16 cellular contexts compared by ENCODE assay signal in the genomic region with DNA sequence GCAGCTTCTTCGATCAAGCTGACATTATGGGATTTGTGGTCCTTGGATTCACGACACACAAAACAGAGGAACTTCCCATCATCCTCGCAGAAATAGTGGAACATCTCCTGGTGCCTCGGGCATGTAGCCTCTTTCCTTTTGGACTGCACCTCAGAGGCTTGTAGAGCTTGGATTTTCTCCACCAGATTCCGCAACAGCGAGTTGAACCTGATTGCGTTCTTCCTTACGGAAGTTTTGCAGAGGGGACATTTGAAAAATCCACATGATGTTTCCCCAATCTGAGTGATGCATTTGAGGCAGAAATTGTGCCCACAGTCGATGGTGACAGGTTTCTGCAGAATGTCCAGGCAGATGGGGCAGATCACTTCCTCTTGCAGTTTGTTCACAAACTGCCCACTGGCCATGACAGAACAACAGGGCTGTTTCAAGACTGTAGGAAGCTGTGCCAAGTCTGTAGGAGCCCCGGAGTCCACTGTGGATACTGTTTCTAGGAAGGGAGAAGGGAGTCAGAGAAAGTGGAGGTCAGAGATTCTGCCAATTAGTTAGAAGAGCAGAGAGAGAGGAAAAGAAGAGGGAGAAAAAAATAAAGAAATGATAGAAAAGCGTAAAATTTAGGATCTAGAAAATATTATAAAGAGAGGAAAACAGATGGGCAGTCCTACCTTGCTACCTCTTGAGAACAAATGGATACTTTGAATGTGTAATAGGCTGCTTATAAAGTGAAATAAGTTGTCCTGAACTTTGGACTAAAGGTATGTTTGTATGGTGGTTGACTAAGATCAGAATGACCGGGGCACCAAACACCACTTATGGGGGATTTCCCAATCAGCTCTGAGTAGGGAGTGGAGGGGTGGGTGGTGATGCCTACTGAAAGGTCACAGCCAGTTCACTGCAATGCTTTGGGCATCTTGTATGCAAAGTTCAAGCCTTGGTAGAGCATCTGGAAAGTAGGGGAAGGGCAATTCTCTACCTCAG. TPM values are rescaled to one million over a fixed set of nuclear protein-coding genes. Genes with fewer than 3 reads are reported as not detected.
DNase-seq lines count a peak whose midpoint lies in the region; ATAC-seq, FAIRE-seq and TF ChIP-seq lines count a peak whose summit lies in the region.
"Had no signal": no experiment of that assay in that cellular context is flagged by ENCODE, and none has a peak within 500 bp of the region (broad histone marks: within the 10 kb centered on the region; RNA-seq: fewer than 3 reads in every experiment).

A gene with protein sequence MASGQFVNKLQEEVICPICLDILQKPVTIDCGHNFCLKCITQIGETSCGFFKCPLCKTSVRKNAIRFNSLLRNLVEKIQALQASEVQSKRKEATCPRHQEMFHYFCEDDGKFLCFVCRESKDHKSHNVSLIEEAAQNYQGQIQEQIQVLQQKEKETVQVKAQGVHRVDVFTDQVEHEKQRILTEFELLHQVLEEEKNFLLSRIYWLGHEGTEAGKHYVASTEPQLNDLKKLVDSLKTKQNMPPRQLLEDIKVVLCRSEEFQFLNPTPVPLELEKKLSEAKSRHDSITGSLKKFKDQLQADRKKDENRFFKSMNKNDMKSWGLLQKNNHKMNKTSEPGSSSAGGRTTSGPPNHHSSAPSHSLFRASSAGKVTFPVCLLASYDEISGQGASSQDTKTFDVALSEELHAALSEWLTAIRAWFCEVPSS (minus strand): TSS at position 689 of the 975 bp plus-strand sequence. CDS start 285 bp downstream, at position 404.

- no peaks in the 10 kb centered on the region for H3K9me3 ChIP-seq in A549
- H3K9me3 ChIP-seq: SK-N-SH, upper lobe of left lung had no signal

- peak within 1 kb of the TSS; percentile 58 to 73 for H3K27ac ChIP-seq in A549
- H3K27ac ChIP-seq: upper lobe of left lung had no signal

- CTCF ChIA-PET in A549 (lab: Yijun Ruan, JAX), result interaction anchor here (1.1 to 16.7 kb wide), 3 partner anchors 10 to 107 kb away, joined by 4 to 353 read pairs (median 21); a partner anchor contains a TSS

- POLR2A ChIA-PET in A549 (lab: Yijun Ruan, JAX), result no interaction called here

- 51% methylated on average over 12 of the region's 12 CpGs for WGBS in A549 (ENCODE audit: missing lambda C conversion rate)

- peak within 1 kb of the TSS; percentile 79 for H3K4me2 ChIP-seq in A549
- H3K4me2 ChIP-seq: SK-N-SH had no signal

- DNase-seq in A549 (ENCODE audit: low read depth in 1 of 2, low spot score in 1 of 2) (peak in 1 of 2 experiments; percentile 37), left colon (peak in 1 of 2 donors; percentile 68), T1000 (lab: John Stamatoyannopoulos, UW) (no peak), putamen (ENCODE audit: low spot score) (no peak)
- DNase-seq: activated B cell treated with CpG ODN at 0.5 μM for 24 hours; activated T-cell treated with anti-CD3 and anti-CD28 coated beads, Interleukin-2, amount 50 U/mL, for 4 hours; SK-N-SH; upper lobe of left lung had no signal

- TF ChIP-seq EP300 in A549 (IDR thresholded peaks at IDR 0.05), result no peak

- intact Hi-C loops in left colon (cut with DNase I, micrococcal nuclease), result no loop called here

- ATAC-seq in A549 (peak; percentile 54 to 85), GM18867 (IDR thresholded peaks at IDR 0.05; ENCODE audit: unreplicated experiment) (peak; percentile 53), HG03432 (IDR thresholded peaks at IDR 0.05; ENCODE audit: unreplicated experiment) (peak; percentile 70), left colon (peak; percentile 81), HG02623 (IDR thresholded peaks at IDR 0.05; ENCODE audit: unreplicated experiment) (no peak), HG02885 (IDR thresholded peaks at IDR 0.05; ENCODE audit: poor library complexity, unreplicated experiment) (no peak)

- FAIRE-seq in A549 (lab: Jason Lieb, UNC), result no peak
- FAIRE-seq: D721Med had no signal

- no peak for TF ChIP-seq POLR2A in A549 (IDR thresholded peaks at IDR 0.05; ENCODE audit: low read length)

- TF ChIP-seq RAD21 in A549 (conservative IDR thresholded peaks at IDR 0.05 in 1 of 2, IDR thresholded peaks at IDR 0.05 in 1 of 2), result no peak

- peak within 1 kb of the TSS; percentile 17; the same call in 2 of the 3 replicates for H3K4me3 ChIP-seq in A549
- H3K4me3 ChIP-seq: upper lobe of left lung had no signal

- TF ChIP-seq CTCF in A549 (IDR thresholded peaks at IDR 0.05), result no peak

- H3K4me1 ChIP-seq in A549, result peaks cover 31% of the 10 kb centered on the region
- H3K4me1 ChIP-seq: upper lobe of left lung had no signal

TF ChIP-seq in A549, 52 proteins besides CTCF, POLR2A, EP300 and RAD21:
- no peak for TF ChIP-seq PHF8 (IDR thresholded peaks at IDR 0.05; ENCODE audit: borderline replicate concordance, low read depth)
- 0 out of 4 replicates have a peak, but pooled peaks of 1 of the 2 experiments have one; percentile 29 for TF ChIP-seq CEBPB (IDR thresholded peaks at IDR 0.05)

RNA-seq across cellular contexts. Expression of the gene that starts here (rescaled TPM):
- 2.9 and 4.0 TPM in 2 replicates for polyA plus RNA-seq in A549 (2011; rRNA removed)
- 0.74 and 0.76 TPM in 2 replicates for polyA plus RNA-seq in A549 (2012; cell fraction: cytosol; rRNA removed)
- polyA plus RNA-seq in A549 (2012; cell fraction: nucleus; rRNA removed), result 1.1 and 1.6 TPM in 2 replicates
- polyA plus RNA-seq in A549 (2017; fragmentation: RNase III; extraction: RNeasy Plus Mini Kit Qiagen cat#74134 plus additional on column Dnase treatment), result 3.1 to 3.3 TPM (median 3.2 TPM) in 3 replicates
- polyA minus RNA-seq in A549 (2011; rRNA and poly(A)+ RNA removed), result 0.73 and 2.1 TPM in 2 replicates
- 100 to 1,000 TPM in 1 of 2 donors, 10 to 100 TPM in 1; 80.0 to 278 TPM for total RNA-seq in left colon
- total RNA-seq: activated B cell treated with CpG ODN at 0.5 μM for 24 hours; activated T-cell treated with anti-CD3 and anti-CD28 coated beads, Interleukin-2, amount 50 U/mL, for 4 hours; LHCN-M2; mesothelial cell of epicardium; posterior vena cava had no signal
- polyA plus RNA-seq: SK-N-SH had no signal

Comparison
In these comparisons a context has a peak if more than half of its experiments do, and no peak if none do; other contexts are left out.
1. ATAC-seq: peak in A549 (2 of 2), GM18867 (single experiment), HG03432 (single experiment) and left colon (single experiment); none in HG02623 (single experiment) and HG02885 (single experiment).